29 cellular contexts compared by ENCODE assay signal in genomic region chr10:93171837-93172236, GRCh38.
"Had no signal": no experiment of that assay in that cellular context is flagged by ENCODE, and none has a peak within 500 bp of the region (broad histone marks: within the 10 kb centered on the region; RNA-seq: fewer than 3 reads in every experiment).

No MANE protein-coding gene starts in this region.

- H2AFZ ChIP-seq: parathyroid adenoma had no signal

- H3K27me3 ChIP-seq: ovary, stomach, thyroid gland, tibial nerve, upper lobe of left lung, uterus had no signal

- H3K36me3 Mint-ChIP-seq: stimulated activated effector memory CD8-positive, alpha-beta T cell treated with anti-CD3 and anti-CD28 coated beads, Interleukin-12 subunit alpha, Interleukin-12 subunit beta, amount 100 ng/mL, for 72 hours had no signal

- H3K79me2 ChIP-seq: parathyroid adenoma had no signal

- H3K36me3 ChIP-seq: ovary, stomach, thoracic aorta, thyroid gland, tibial nerve, upper lobe of left lung, uterus had no signal

- ATAC-seq: naive thymus-derived CD8-positive, alpha-beta T cell; natural killer cell treated with Interleukin-12 subunit alpha and Interleukin-12 subunit beta and Interleukin-15 and Interleukin-18, amount 100 ng/mL, for 72 hours; psoas muscle; right cardiac atrium; sciatic nerve; stimulated activated effector memory CD8-positive, alpha-beta T cell treated with anti-CD3 and anti-CD28 coated beads, Interleukin-12 subunit alpha, Interleukin-12 subunit beta, amount 100 ng/mL, for 72 hours; stimulated activated naive B cell treated with anti-CD40 and anti-IgM and Interleukin-4, amounts not matched to agents 10 μg/mL and 1 μg/mL and 100 μg/mL, for 72 hours had no signal

- H3K27ac ChIP-seq: ovary, parathyroid adenoma, psoas muscle, skin epidermis, stomach, thoracic aorta, thyroid gland, tibial nerve, upper lobe of left lung, uterus had no signal

- H3K9ac ChIP-seq: parathyroid adenoma had no signal

- H3K9me3 ChIP-seq: ovary, psoas muscle, thoracic aorta, thyroid gland, uterus had no signal

- H3K4me1 Mint-ChIP-seq: naive B cell; stimulated activated effector memory CD8-positive, alpha-beta T cell treated with anti-CD3 and anti-CD28 coated beads, Interleukin-12 subunit alpha, Interleukin-12 subunit beta, amount 100 ng/mL, for 72 hours; stimulated activated naive B cell treated with anti-CD40 and anti-IgM and Interleukin-4, amounts not matched to agents 10 μg/mL and 1 μg/mL and 100 μg/mL, for 72 hours had no signal

- H3K4me1 ChIP-seq: parathyroid adenoma, psoas muscle, stomach, tibial nerve, upper lobe of left lung, uterus had no signal

- H3K4me3 ChIP-seq: ovary, psoas muscle, skin epidermis, stomach, thoracic aorta, thyroid gland, tibial nerve, upper lobe of left lung, uterus had no signal

- H3K27ac Mint-ChIP-seq: naive B cell; naive thymus-derived CD8-positive, alpha-beta T cell; natural killer cell treated with Interleukin-12 subunit alpha and Interleukin-12 subunit beta and Interleukin-15 and Interleukin-18, amount 100 ng/mL, for 72 hours; nephron progenitor cell; progenitor cell of endocrine pancreas; stimulated activated effector memory CD8-positive, alpha-beta T cell treated with anti-CD3 and anti-CD28 coated beads, Interleukin-12 subunit alpha, Interleukin-12 subunit beta, amount 100 ng/mL, for 72 hours; stimulated activated naive B cell treated with anti-CD40 and anti-IgM and Interleukin-4, amounts not matched to agents 10 μg/mL and 1 μg/mL and 100 μg/mL, for 72 hours; stimulated activated naive CD8-positive, alpha-beta T cell treated with anti-CD3 and anti-CD28 coated beads, Interleukin-15, Interleukin-2, amounts not matched to agents 100 ng/mL and 50 ng/mL, for 24 hours had no signal

- H3K27me3 Mint-ChIP-seq: progenitor cell of endocrine pancreas had no signal

- DNase-seq: naive B cell; naive thymus-derived CD8-positive, alpha-beta T cell; nephron progenitor cell; occipital lobe; ovary; posterior cingulate gyrus; psoas muscle; right cardiac atrium; stimulated activated CD4-positive, alpha-beta T cell treated with anti-CD3 and anti-CD28 coated beads, Interleukin-15, amount 100 ng/mL, for 24 hours; stimulated activated CD4-positive, alpha-beta T cell treated with anti-CD3 and anti-CD28 coated beads, Interleukin-2, amount 100 ng/mL, for 24 hours; stimulated activated CD4-positive, alpha-beta T cell treated with anti-CD3 and anti-CD28 coated beads, Interleukin-2, amount 100 ng/mL, for 48 hours; stimulated activated CD4-positive, alpha-beta T cell treated with anti-CD3 and anti-CD28 coated beads, Interleukin-4, amount 100 ng/mL, for 24 hours; stimulated activated naive B cell treated with anti-CD40 and anti-IgM and Interleukin-4, amounts not matched to agents 10 μg/mL and 1 μg/mL and 100 μg/mL, for 72 hours; stimulated activated naive CD4-positive, alpha-beta T cell treated with Interleukin-2 at 50 U/mL for 16 hours; stomach; thyroid gland; trophoblast cell; upper lobe of left lung; uterus had no signal

- H3K4me3 Mint-ChIP-seq: naive B cell; naive thymus-derived CD8-positive, alpha-beta T cell; natural killer cell treated with Interleukin-12 subunit alpha and Interleukin-12 subunit beta and Interleukin-15 and Interleukin-18, amount 100 ng/mL, for 72 hours; nephron progenitor cell; neural crest cell; stimulated activated effector memory CD8-positive, alpha-beta T cell treated with anti-CD3 and anti-CD28 coated beads, Interleukin-12 subunit alpha, Interleukin-12 subunit beta, amount 100 ng/mL, for 72 hours; stimulated activated naive B cell treated with anti-CD40 and anti-IgM and Interleukin-4, amounts not matched to agents 10 μg/mL and 1 μg/mL and 100 μg/mL, for 72 hours; stimulated activated naive CD8-positive, alpha-beta T cell treated with anti-CD3 and anti-CD28 coated beads, Interleukin-15, Interleukin-2, amounts not matched to agents 100 ng/mL and 50 ng/mL, for 24 hours had no signal
